In the genomic region with DNA sequence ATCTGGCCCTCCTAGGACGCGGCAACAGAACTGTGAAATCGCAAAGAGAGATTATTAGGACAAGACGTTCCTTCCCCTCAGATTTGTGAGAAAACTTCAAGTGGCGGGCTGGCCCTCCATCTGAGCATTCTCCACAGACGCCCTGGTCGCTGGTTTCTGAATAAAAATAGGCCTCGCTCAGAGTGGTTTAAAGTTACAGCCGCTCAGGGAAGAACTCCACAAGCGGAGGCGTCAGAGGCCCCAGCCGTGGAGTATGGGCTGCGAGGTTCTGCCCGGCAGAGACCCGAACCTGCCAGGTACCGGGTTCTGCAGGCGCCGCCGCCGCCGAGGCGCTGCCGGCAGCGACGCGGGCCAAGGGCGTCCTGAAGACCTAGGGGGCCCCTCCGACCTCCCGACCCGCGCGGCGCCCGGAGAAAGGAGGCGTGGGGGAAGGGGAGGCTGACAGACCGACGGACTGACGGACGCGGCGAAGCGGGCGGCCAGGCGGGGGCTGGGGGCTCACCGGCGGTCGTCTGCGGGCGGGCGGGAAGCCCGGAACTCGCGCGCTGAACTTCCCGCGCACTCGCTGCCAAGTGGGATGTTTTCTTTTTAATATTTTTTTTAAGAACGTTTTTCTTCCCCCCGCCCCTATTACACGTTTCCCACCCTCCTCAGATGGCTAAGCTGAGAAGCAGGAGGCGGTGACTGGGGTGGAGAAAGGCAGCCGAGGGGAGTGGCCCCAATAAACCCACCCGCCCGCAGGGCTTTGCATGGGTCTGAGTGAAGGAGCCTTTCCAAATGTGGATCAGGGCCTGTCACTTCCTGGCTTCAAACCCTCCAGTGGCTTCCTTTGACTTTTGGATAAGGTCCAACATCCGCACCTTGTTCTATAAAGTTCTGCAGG, we compare ENCODE assay signal across 10 cellular contexts. TPM values are rescaled to one million over a fixed set of nuclear protein-coding genes. Genes with fewer than 3 reads are reported as not detected.
A peak's percentile ranks its signal among the peaks of the same experiment; 100 is the strongest.
DNase-seq lines count a peak whose midpoint lies in the region; ATAC-seq, FAIRE-seq and TF ChIP-seq lines count a peak whose summit lies in the region.
"Had no signal": no experiment of that assay in that cellular context is flagged by ENCODE, and none has a peak within 500 bp of the region (broad histone marks: within the 10 kb centered on the region; RNA-seq: fewer than 3 reads in every experiment).

A gene (minus strand): TSS at position 574 of the 883 bp plus-strand sequence. CDS start 770 bp downstream, outside the sequence.

- no peak within 1 kb of the TSS for H2AK5ac ChIP-seq in mesendoderm (ENCODE audit: low read length)

- TF ChIP-seq RAD21 in HepG2 (CRISPR knock-in tag; IDR thresholded peaks at IDR 0.05) = no peak

- H2AFZ ChIP-seq in HepG2 (ENCODE audit: low read length) = no peak within 1 kb of the TSS

- H3K9ac ChIP-seq in HepG2 (ENCODE audit: insufficient read depth, low read depth, low read length) (no peak within 1 kb of the TSS), mesendoderm (ENCODE audit: low read length) (peak within 1 kb of the TSS; percentile 73)

- no peaks in the 10 kb centered on the region for H3K79me1 ChIP-seq in mesendoderm (ENCODE audit: low read length)

- FAIRE-seq in HepG2 (lab: Jason Lieb, UNC) = no peak

- H3K18ac ChIP-seq in mesendoderm (ENCODE audit: low read length) = peak within 1 kb of the TSS; percentile 100

- TF ChIP-seq CTCF in right lobe of liver (IDR thresholded peaks at IDR 0.05) (no peak), HepG2 (CRISPR knock-in tag; IDR thresholded peaks at IDR 0.05) (no peak)

- no peak within 1 kb of the TSS for H2BK5ac ChIP-seq in mesendoderm (ENCODE audit: low read length)

- H3K4ac ChIP-seq in mesendoderm (ENCODE audit: low read depth, low read length) = peak within 1 kb of the TSS; percentile 62

- WGBS in right lobe of liver (ENCODE audit: insufficient coverage, low coverage, low lambda C conversion rate, missing lambda C conversion rate) = 23% methylated on average over 10 of the region's 65 CpGs
- 56% methylated on average over 39 of the region's 65 CpGs for WGBS in HepG2 (ENCODE audit: low lambda C conversion rate)
- no CpG with 5 or more reads among the region's 65 CpGs for WGBS in mesendoderm (ENCODE audit: extremely low coverage, insufficient coverage, low lambda C conversion rate)

- no TSS peak for BruUV-seq in HepG2 (replicated peaks; lab: Mats Ljungman, UMichigan)

- POLR2A ChIA-PET in HepG2 (lab: Yijun Ruan, JAX) = no interaction called here

- H3K4me1 ChIP-seq in right lobe of liver (no peaks in the 10 kb centered on the region), HepG2 (ENCODE audit: insufficient read depth, low read length) (no peaks in the 10 kb centered on the region), mesendoderm (ENCODE audit: control insufficient read depth, low read depth, low read length) (peaks cover 4% of the 10 kb centered on the region)

- CTCF ChIA-PET in HepG2 (lab: Yijun Ruan, JAX; ENCODE audit: low intra/inter-chr PET ratio, low total read pairs) = no interaction called here

- no peak within 1 kb of the TSS for H3K4me2 ChIP-seq in HepG2 (ENCODE audit: low read depth, low read length)
- peak within 1 kb of the TSS; percentile 54 for H3K4me2 ChIP-seq in mesendoderm (ENCODE audit: low read length)

- no peak within 1 kb of the TSS for H3K23ac ChIP-seq in mesendoderm (ENCODE audit: low read length)

- H4K20me1 ChIP-seq in HepG2 (ENCODE audit: insufficient read depth, low read length) = no peaks in the 10 kb centered on the region

- peak; percentile 53 to 96 (median 83) for ATAC-seq in right lobe of liver
- ATAC-seq in HepG2 = no peak; the same call in 2 of the 3 replicates
- ATAC-seq in GM19328 (IDR thresholded peaks at IDR 0.05; ENCODE audit: unreplicated experiment) = no peak
- ATAC-seq in HG03280 (IDR thresholded peaks at IDR 0.05; ENCODE audit: unreplicated experiment) = no peak
- no peak for ATAC-seq in HG02970 (IDR thresholded peaks at IDR 0.05; ENCODE audit: low FRiP score, unreplicated experiment)

- H3K27ac ChIP-seq in right lobe of liver = peak within 1 kb of the TSS in 1 of 3 donors; percentile 49
- no peak within 1 kb of the TSS for H3K27ac ChIP-seq in HepG2 (ENCODE audit: extremely low read length, insufficient read depth, low read length)
- H3K27ac ChIP-seq in mesendoderm (ENCODE audit: low read depth, low read length) = peak within 1 kb of the TSS; percentile 10

- H4K5ac ChIP-seq in mesendoderm (ENCODE audit: low read length) = peak within 1 kb of the TSS; percentile 48

- TF ChIP-seq EP300 in HepG2 (IDR thresholded peaks at IDR 0.05; ENCODE audit: low read depth in 2 of 2, low read length in 2 of 2) (no peak), HepG2 (CRISPR knock-in tag; IDR thresholded peaks at IDR 0.05; ENCODE audit: borderline replicate concordance) (no peak)

- in situ Hi-C loops in HepG2 (cut with HindIII; ENCODE audit: extremely low pct_ligation_motif_present, low pct_unique_long_range_greater_than_20kb) = no loop called here

- peak within 1 kb of the TSS; percentile 86 for H3K56ac ChIP-seq in mesendoderm (ENCODE audit: low read length)

- H3K4me3 ChIP-seq in right lobe of liver (peak within 1 kb of the TSS; percentile 16 to 33 (median 26)), HepG2 (replicated peaks in 1 of 3; ENCODE audit: insufficient read depth in 1 of 3, low read depth in 2 of 3, low read length in 3 of 3) (no peak within 1 kb of the TSS), mesendoderm (ENCODE audit: low read length) (peak within 1 kb of the TSS; percentile 52)

- H3K9me3 ChIP-seq in right lobe of liver = no peaks in the 10 kb centered on the region
- H3K9me3 ChIP-seq in HepG2 (ENCODE audit: low read length) = no peaks in the 10 kb centered on the region

- DNase-seq in right lobe of liver = peak in 2 of 3 donors; percentile 42 to 47
- DNase-seq in HepG2 (ENCODE audit: low spot score) = no peak
- peak; percentile 0 for DNase-seq in dermis blood vessel endothelial cell
- peak; percentile 90 for DNase-seq in mesendoderm
- no peak for DNase-seq in activated gamma-delta T cell (lab: John Stamatoyannopoulos, UW)

- peak within 1 kb of the TSS; percentile 75 for H2BK15ac ChIP-seq in mesendoderm (replicated peaks; ENCODE audit: low read depth)

- intact Hi-C loops in right lobe of liver (cut with DNase I) = no loop called here
- intact Hi-C loops in HepG2 (cut with micrococcal nuclease; ENCODE audit: unreplicated experiment) = no loop called here

- no peaks in the 10 kb centered on the region for H3K79me2 ChIP-seq in HepG2 (ENCODE audit: insufficient read depth, low read length)
- H3K79me2 ChIP-seq in mesendoderm (ENCODE audit: control insufficient read depth, insufficient read depth, low read length) = no peaks in the 10 kb centered on the region

- TF ChIP-seq POLR2A in right lobe of liver (IDR thresholded peaks at IDR 0.05) = no peak
- no peak for TF ChIP-seq POLR2A in HepG2 (IDR thresholded peaks at IDR 0.05; ENCODE audit: insufficient read depth in 1 of 2, low read depth in 2 of 2, low read length in 2 of 2)

- peak within 1 kb of the TSS; percentile 82 for H2BK120ac ChIP-seq in mesendoderm (ENCODE audit: low read depth, low read length)

- H3K36me3 ChIP-seq in right lobe of liver = no peaks in the 10 kb centered on the region
- no peaks in the 10 kb centered on the region for H3K36me3 ChIP-seq in HepG2 (replicated peaks in 1 of 2; ENCODE audit: control insufficient read depth in 1 of 2, insufficient read depth in 2 of 2, low read length in 2 of 2)
- H3K36me3 ChIP-seq in mesendoderm (ENCODE audit: control insufficient read depth, insufficient read depth, low read length) = no peaks in the 10 kb centered on the region

- H3K27me3 ChIP-seq in right lobe of liver (no peaks in the 10 kb centered on the region), HepG2 (ENCODE audit: control insufficient read depth in 1 of 2, insufficient read depth in 2 of 2, low read length in 2 of 2) (0 out of 5 replicates have a peak, but pooled peaks cover 0 to 6% of the 10 kb centered on the region in 2 experiments), mesendoderm (ENCODE audit: insufficient read depth, low read length, poor library complexity) (no peaks in the 10 kb centered on the region)

- peak within 1 kb of the TSS; percentile 96 for H4K8ac ChIP-seq in mesendoderm (ENCODE audit: low read depth, low read length)

TF ChIP-seq in HepG2, 621 proteins besides CTCF, POLR2A, EP300 and RAD21 (continues in another document):
- TF ChIP-seq TP53 (CRISPR knock-in tag; conservative IDR thresholded peaks at IDR 0.05) = no peak

RNA-seq across cellular contexts. Expression of the gene that starts here (rescaled TPM):
- total RNA-seq in right lobe of liver (under 1 TPM in 5 of 6 experiments, not detected in 1; 0.06 to 0.20 (median 0.16) TPM), HepG2 (2016; rRNA removed; fragmentation: Illumina TruSeq; extraction: Trizol) (not detected in 2 replicates), dermis blood vessel endothelial cell (0.56 and 1.0 TPM in 2 replicates)
- total RNA-seq in HepG2 (2016; cell fraction: cytosol; rRNA removed; fragmentation: Illumina TruSeq; extraction: Trizol; ENCODE audit: low read depth) = not detected in 2 replicates
- total RNA-seq in HepG2 (2016; cell fraction: insoluble cytoplasmic fraction; rRNA removed; fragmentation: Illumina TruSeq; extraction: Trizol) = not detected in 2 replicates
- total RNA-seq in HepG2 (2016; cell fraction: membrane; rRNA removed; fragmentation: Illumina TruSeq; extraction: Trizol) = not detected in 2 replicates
- total RNA-seq in HepG2 (2016; cell fraction: nucleus; rRNA removed; fragmentation: Illumina TruSeq; extraction: Trizol) = not detected in 2 replicates
- not detected in 2 replicates for polyA plus RNA-seq in HepG2 (2011; rRNA removed)
- not detected in 2 replicates for polyA plus RNA-seq in HepG2 (2011; cell fraction: cytosol; rRNA removed)
- not detected in 2 replicates for polyA plus RNA-seq in HepG2 (2011; cell fraction: nucleus; rRNA removed)
- polyA plus RNA-seq in HepG2 (2012) = not detected in 2 replicates
- polyA plus RNA-seq in HepG2 (2016; cell fraction: cytosol; fragmentation: Illumina TruSeq; extraction: Trizol; ENCODE audit: low read depth) = not detected in 2 replicates
- not detected in 2 replicates for polyA plus RNA-seq in HepG2 (2016; cell fraction: insoluble cytoplasmic fraction; fragmentation: Illumina TruSeq; extraction: Trizol; ENCODE audit: low read depth)
- not detected in 2 replicates for polyA plus RNA-seq in HepG2 (2016; cell fraction: membrane; fragmentation: Illumina TruSeq; extraction: Trizol; ENCODE audit: low read depth)
- polyA plus RNA-seq in HepG2 (2016; cell fraction: nucleus; fragmentation: Illumina TruSeq; extraction: Trizol; ENCODE audit: insufficient read depth, low read depth) = not detected in 2 replicates
- 4.3 TPM in 1 of 2 replicates, not detected in the other for polyA minus RNA-seq in HepG2 (2011; rRNA and poly(A)+ RNA removed; ENCODE audit: low replicate concordance)
- not detected in 2 replicates for polyA minus RNA-seq in HepG2 (2011; cell fraction: cytosol; rRNA and poly(A)+ RNA removed)
- polyA minus RNA-seq in HepG2 (2011; cell fraction: nucleus; rRNA and poly(A)+ RNA removed) = not detected in 2 replicates
- 3.8 TPM for polyA plus RNA-seq in mesendoderm (2013, experiment 1 of 2)
- 4.4 TPM for polyA plus RNA-seq in mesendoderm (2013, experiment 2 of 2)
- total RNA-seq: CD4-positive, alpha-beta memory T cell; T-helper 2 cell treated with Interferon-gamma antibody and Interleukin-4, amounts not matched to agents 100 ng/mL and 5 ng/mL, for 36 hours had no signal
- polyA plus RNA-seq: CD4-positive, alpha-beta memory T cell had no signal

Comparison
In these comparisons a context has a peak if more than half of its experiments do, and no peak if none do; other contexts are left out.
1. Peak in DNase-seq, ATAC-seq and H3K4me3 ChIP-seq in right lobe of liver; RNA of the gene not detected or under 1 TPM.
2. DNase-seq: peak in dermis blood vessel endothelial cell (single experiment) and mesendoderm (single experiment); none in HepG2 (single experiment) and activated gamma-delta T cell (single experiment).